In the genomic region with DNA sequence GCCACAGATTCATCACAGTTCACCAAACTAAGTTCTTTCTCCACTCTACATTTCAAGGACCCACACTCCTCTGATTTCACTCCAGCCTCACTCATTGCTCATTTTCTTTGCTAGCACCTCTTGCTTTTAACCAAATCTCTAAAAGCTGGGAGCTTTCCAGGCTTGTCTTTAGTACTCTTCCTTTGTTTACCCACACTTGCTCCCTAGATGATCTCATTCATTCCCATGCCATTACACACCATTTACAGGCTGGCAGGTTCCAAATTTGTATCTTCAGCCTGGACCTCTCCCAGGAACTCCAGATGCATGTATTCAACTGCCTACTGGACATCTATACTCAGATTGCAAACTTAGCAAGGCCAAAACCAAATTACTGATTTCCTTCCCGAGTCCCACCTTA, we compare ENCODE assay signal across 13 cellular contexts. TPM values are rescaled to one million over a fixed set of nuclear protein-coding genes. Genes with fewer than 3 reads are reported as not detected.
DNase-seq lines count a peak whose midpoint lies in the region; ATAC-seq and TF ChIP-seq lines count a peak whose summit lies in the region.
"Had no signal": no experiment of that assay in that cellular context is flagged by ENCODE, and none has a peak within 500 bp of the region (broad histone marks: within the 10 kb centered on the region; RNA-seq: fewer than 3 reads in every experiment).

No MANE protein-coding gene starts in this region.

- no peak overlapping the region for H3K9ac ChIP-seq in mammary epithelial cell (ENCODE audit: insufficient read depth, low read length)

- H3K79me2 ChIP-seq in mammary epithelial cell (ENCODE audit: insufficient read depth, low read length) = no peaks in the 10 kb centered on the region

- H4K20me1 ChIP-seq in mammary epithelial cell (ENCODE audit: insufficient read depth, low read length) = no peaks in the 10 kb centered on the region

- H3K27ac ChIP-seq in mammary epithelial cell (ENCODE audit: insufficient read depth, low read depth, low read length) (no peak overlapping the region), lower lobe of right lung (no peak overlapping the region)
- H3K27ac ChIP-seq: suprapubic skin had no signal

- CTCF ChIA-PET in AG04449 (lab: Yijun Ruan, JAX) = interaction anchor here (0.6 to 2.6 kb wide), 10 partner anchors 10 to 414 kb away, joined by 3 to 20 read pairs (median 3); no protein-coding TSS in a partner anchor
- CTCF ChIA-PET in mammary epithelial cell (lab: Charles Lee; ENCODE audit: low non-redundant PET) = no interaction called here

- H3K36me3 ChIP-seq in mammary epithelial cell (ENCODE audit: insufficient read depth, low read length) (peaks cover 5% of the 10 kb centered on the region), lower lobe of right lung (peaks cover 12% of the 10 kb centered on the region)

- H3K27me3 Mint-ChIP-seq in HFFc6 (ENCODE audit: insufficient read depth) = peaks cover 1% of the 10 kb centered on the region; the same call in 1 of the 2 replicates
- no peaks in the 10 kb centered on the region for H3K27me3 Mint-ChIP-seq in activated naive CD8-positive, alpha-beta T cell treated with anti-CD3 and anti-CD28 coated beads, Interleukin-2, amount 50 U/mL, for 24 hours

- in situ Hi-C loops in mammary epithelial cell (cut with MboI; ENCODE audit: low sequenced_read_pairs in 2 of 2) = loop anchor here (25.0 kb wide), 2 partner anchors 413 to 687 kb away; partner anchors contain the start of genes FRS3 (in 1 of the 2), PRICKLE4 (in 1 of the 2), RPL7L1 (in 1 of the 2) and TOMM6 (in 1 of the 2)

- H3K27ac Mint-ChIP-seq in HFFc6 = peak overlapping the region; percentile 86
- no peak overlapping the region for H3K27ac Mint-ChIP-seq in activated naive CD8-positive, alpha-beta T cell treated with anti-CD3 and anti-CD28 coated beads, Interleukin-2, amount 50 U/mL, for 24 hours

- H3K9me3 Mint-ChIP-seq in HFFc6 = no peaks in the 10 kb centered on the region
- H3K9me3 Mint-ChIP-seq in activated naive CD8-positive, alpha-beta T cell treated with anti-CD3 and anti-CD28 coated beads, Interleukin-2, amount 50 U/mL, for 24 hours = no peaks in the 10 kb centered on the region

- POLR2A ChIA-PET in AG04449 (lab: Yijun Ruan, JAX) = interaction anchor here (0.5 to 0.9 kb wide), 3 partner anchors 17 to 372 kb away, joined by 3 to 11 read pairs (median 4); no protein-coding TSS in a partner anchor

- no peak overlapping the region for H2AFZ ChIP-seq in mammary epithelial cell (ENCODE audit: low read depth, low read length)

- no TSS peak for BruUV-seq in mammary epithelial cell (replicated peaks; lab: Mats Ljungman, UMichigan)

- no peaks in the 10 kb centered on the region for H3K9me3 ChIP-seq in mammary epithelial cell (replicated peaks; ENCODE audit: insufficient read depth, low read length)
- H3K9me3 ChIP-seq in lower lobe of right lung = no peaks in the 10 kb centered on the region
- H3K9me3 ChIP-seq: suprapubic skin had no signal

- H3K4me2 ChIP-seq in mammary epithelial cell (ENCODE audit: insufficient read depth, low read depth, low read length) = no peak overlapping the region

- intact Hi-C loops in mammary epithelial cell (cut with micrococcal nuclease) (no loop called here), lower lobe of right lung (cut with DNase I) (no loop called here)

- peak; percentile 34 to 57 for ATAC-seq in lower lobe of right lung
- ATAC-seq in HG02759 (IDR thresholded peaks at IDR 0.05; ENCODE audit: unreplicated experiment) = no peak
- no peak for ATAC-seq in activated naive CD8-positive, alpha-beta T cell treated with anti-CD3 and anti-CD28 coated beads, Interleukin-2, amount 50 U/mL, for 24 hours
- no peak for ATAC-seq in HG03280 (IDR thresholded peaks at IDR 0.05; ENCODE audit: unreplicated experiment)

- H3K27me3 ChIP-seq in mammary epithelial cell (ENCODE audit: insufficient read depth, low read length) (no peaks in the 10 kb centered on the region), lower lobe of right lung (ENCODE audit: low read depth) (no peaks in the 10 kb centered on the region)
- H3K27me3 ChIP-seq: suprapubic skin had no signal

- peaks cover 41% of the 10 kb centered on the region for H3K4me1 Mint-ChIP-seq in HFFc6 (ENCODE audit: low read depth)
- peaks cover 2% of the 10 kb centered on the region for H3K4me1 Mint-ChIP-seq in activated naive CD8-positive, alpha-beta T cell treated with anti-CD3 and anti-CD28 coated beads, Interleukin-2, amount 50 U/mL, for 24 hours

- peak; percentile 87 for DNase-seq in AG04449 (ENCODE audit: low read depth, low spot score)
- DNase-seq in HFFc6 = peak; percentile 91
- DNase-seq in mammary epithelial cell = peak; percentile 55
- no peak for DNase-seq in lower lobe of right lung
- no peak for DNase-seq in activated naive CD8-positive, alpha-beta T cell treated with anti-CD3 and anti-CD28 coated beads, Interleukin-2, amount 50 U/mL, for 24 hours
- no peak for DNase-seq in effector CD4-positive, alpha-beta T cell
- DNase-seq: midbrain; NCI-H510A; stimulated activated CD4-positive, alpha-beta T cell treated with anti-CD3 and anti-CD28 coated beads, Interleukin-15, amount 100 ng/mL, for 24 hours; T-helper 9 cell had no signal

- TF ChIP-seq CTCF in AG04449 (IDR thresholded peaks at IDR 0.05; ENCODE audit: insufficient read depth, low read length, missing control alignments) (no peak), HFFc6 (IDR thresholded peaks at IDR 0.05) (no peak), mammary epithelial cell (conservative IDR thresholded peaks at IDR 0.05 in 1 of 2, IDR thresholded peaks at IDR 0.05 in 1 of 2; ENCODE audit: extremely low read depth in 1 of 2, insufficient read depth in 1 of 2, low read depth in 1 of 2, low read length in 2 of 2) (no peak), lower lobe of right lung (IDR thresholded peaks at IDR 0.05) (no peak)

- H3K4me3 Mint-ChIP-seq in HFFc6 = peak overlapping the region; percentile 51
- no peak overlapping the region for H3K4me3 Mint-ChIP-seq in activated naive CD8-positive, alpha-beta T cell treated with anti-CD3 and anti-CD28 coated beads, Interleukin-2, amount 50 U/mL, for 24 hours

- H3K36me3 Mint-ChIP-seq in HFFc6 (ENCODE audit: low read depth) = peaks cover 10% of the 10 kb centered on the region
- peaks cover 14% of the 10 kb centered on the region for H3K36me3 Mint-ChIP-seq in activated naive CD8-positive, alpha-beta T cell treated with anti-CD3 and anti-CD28 coated beads, Interleukin-2, amount 50 U/mL, for 24 hours (ENCODE audit: low read depth)

- WGBS in mammary epithelial cell (ENCODE audit: low coverage, missing lambda C conversion rate) = 63% methylated on average over 1 of the region's 1 CpG

- no peak overlapping the region for H3K4me3 ChIP-seq in AG04449 (ENCODE audit: low read depth, low read length)
- no peak overlapping the region for H3K4me3 ChIP-seq in mammary epithelial cell (replicated peaks in 1 of 3; ENCODE audit: insufficient read depth in 1 of 3, low read depth in 2 of 3, low read length in 3 of 3)
- H3K4me3 ChIP-seq in lower lobe of right lung = no peak overlapping the region
- H3K4me3 ChIP-seq: suprapubic skin had no signal

- H3K4me1 ChIP-seq in mammary epithelial cell (ENCODE audit: insufficient read depth, low read length) (peaks cover 16% of the 10 kb centered on the region), lower lobe of right lung (no peaks in the 10 kb centered on the region)

- dilution Hi-C loops in mammary epithelial cell (cut with HindIII; ENCODE audit: low sequenced_read_pairs) = no loop called here

RNA-seq across cellular contexts. Expression of gene GUCA1B, which starts 5.3 kb away (rescaled TPM):
- total RNA-seq in HFFc6 (2021; fragmentation: NEBNext Ultra II Directional; extraction: Animal tissue kit (Norgen Biotek cat#: 25700)) = under 1 TPM in 4 of 6 experiments, not detected in 2; 0.17 to 0.31 (median 0.24) TPM
- total RNA-seq in mammary epithelial cell (under 1 TPM in 1 of 2 donors, not detected in 1; 0.17 TPM), lower lobe of right lung (0.80 TPM)
- polyA plus RNA-seq in mammary epithelial cell = 0.39 TPM
- not detected for polyA minus RNA-seq in mammary epithelial cell

RNA-seq across cellular contexts. Expression of gene MRPS10, which starts 17.6 kb away (rescaled TPM):
- 10 to 100 TPM; 40.9 to 49.3 (median 43.8) TPM for total RNA-seq in HFFc6 (2021; fragmentation: NEBNext Ultra II Directional; extraction: Animal tissue kit (Norgen Biotek cat#: 25700))
- total RNA-seq in mammary epithelial cell (10 to 100 TPM; 41.2 to 50.9 TPM), lower lobe of right lung (23.6 TPM)
- 51.2 TPM for polyA plus RNA-seq in mammary epithelial cell
- polyA minus RNA-seq in mammary epithelial cell = 13.8 TPM

RNA-seq across cellular contexts. Expression of gene GUCA1A, which starts 26.9 kb away (rescaled TPM):
- total RNA-seq in HFFc6 (2021; fragmentation: NEBNext Ultra II Directional; extraction: Animal tissue kit (Norgen Biotek cat#: 25700)) = not detected
- total RNA-seq in mammary epithelial cell = not detected
- polyA plus RNA-seq in mammary epithelial cell = not detected
- polyA minus RNA-seq in mammary epithelial cell = not detected
- total RNA-seq in lower lobe of right lung = not detected

RNA-seq across cellular contexts. Expression of gene C6orf132, which starts 57.6 kb away (rescaled TPM):
- 1 to 10 TPM; 4.7 to 6.6 (median 5.1) TPM for total RNA-seq in HFFc6 (2021; fragmentation: NEBNext Ultra II Directional; extraction: Animal tissue kit (Norgen Biotek cat#: 25700))
- 10 to 100 TPM; 10.3 to 42.4 TPM for total RNA-seq in mammary epithelial cell
- polyA plus RNA-seq in mammary epithelial cell = 9.5 TPM
- polyA minus RNA-seq in mammary epithelial cell = 27.8 TPM
- total RNA-seq in lower lobe of right lung = 13.5 TPM

Comparison
In these comparisons a context has a peak if more than half of its experiments do, and no peak if none do; other contexts are left out.
1. DNase-seq: peak in AG04449 (single experiment), HFFc6 (single experiment) and mammary epithelial cell (single experiment); none in lower lobe of right lung (single experiment), activated naive CD8-positive, alpha-beta T cell treated with anti-CD3 and anti-CD28 coated beads, Interleukin-2, amount 50 U/mL, for 24 hours (single experiment) and effector CD4-positive, alpha-beta T cell (single experiment).
2. ATAC-seq: peak in lower lobe of right lung (2 of 2); none in HG02759 (single experiment), activated naive CD8-positive, alpha-beta T cell treated with anti-CD3 and anti-CD28 coated beads, Interleukin-2, amount 50 U/mL, for 24 hours (single experiment) and HG03280 (single experiment).